Comparison of ENCODE assay signal across 6 cellular contexts in the genomic region with DNA sequence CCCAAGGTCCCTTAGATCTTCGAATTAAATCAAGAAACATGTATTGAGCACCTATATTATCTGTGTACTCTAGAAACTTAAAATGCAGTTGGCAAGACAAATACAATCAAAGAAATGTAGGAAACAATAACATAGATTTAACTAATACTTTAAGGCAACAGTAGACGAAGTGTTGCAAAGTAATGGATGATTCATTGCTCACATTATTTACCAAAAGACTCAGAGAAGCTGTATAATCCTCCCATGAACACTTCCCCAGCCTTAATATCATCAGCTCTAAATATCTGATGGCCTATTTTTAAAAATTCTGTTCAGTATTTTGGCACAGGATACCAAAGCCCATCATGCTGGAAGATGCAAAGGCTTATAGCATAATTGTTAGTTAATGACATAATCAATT.
"Had no signal": no experiment of that assay in that cellular context is flagged by ENCODE, and none has a peak within 500 bp of the region (broad histone marks: within the 10 kb centered on the region; RNA-seq: fewer than 3 reads in every experiment).

No MANE protein-coding gene starts in this region.

- H3K27ac ChIP-seq: HL-60 had no signal

- FAIRE-seq: HepG2 had no signal

- ATAC-seq: HepG2 had no signal

- DNase-seq: GOT3, H9, HCEC 1CT, KBM-7 had no signal
